ENCODE assay signal across 8 cellular contexts in genomic region chr22:44448271-44448780, GRCh38. TPM values are rescaled to one million over a fixed set of nuclear protein-coding genes. Genes with fewer than 3 reads are reported as not detected.
DNase-seq lines count a peak whose midpoint lies in the region; ATAC-seq, FAIRE-seq and TF ChIP-seq lines count a peak whose summit lies in the region.
"Had no signal": no experiment of that assay in that cellular context is flagged by ENCODE, and none has a peak within 500 bp of the region (broad histone marks: within the 10 kb centered on the region; RNA-seq: fewer than 3 reads in every experiment).

No MANE protein-coding gene starts in this region.

- H3K27ac ChIP-seq in adrenal gland (peak overlapping the region; percentile 59 to 97 (median 84)), keratinocyte (ENCODE audit: control insufficient read depth, insufficient read depth, low read length) (peak overlapping the region; percentile 57), tibial nerve (no peak overlapping the region)

- FAIRE-seq in keratinocyte (lab: Jason Lieb, UNC) = peak; percentile 34
- FAIRE-seq: small intestine had no signal

- peaks cover 3% of the 10 kb centered on the region for H3K36me3 Mint-ChIP-seq in effector memory CD8-positive, alpha-beta T cell (ENCODE audit: insufficient read depth)

- 29 to 54% (median 41%) methylated on average over 6 to 14 of the region's 14 CpGs for WGBS in adrenal gland, 4 donors
- WGBS in tibial nerve, 2 donors = 39 to 49% methylated on average over 11 to 14 of the region's 14 CpGs

- no peaks in the 10 kb centered on the region for H4K20me1 ChIP-seq in keratinocyte (ENCODE audit: control insufficient read depth, extremely low read depth, insufficient read depth, low read length)

- dilution Hi-C loops in keratinocyte (cut with MboI; ENCODE audit: extremely low pct_ligation_motif_present, low sequenced_read_pairs) = no loop called here

- no peaks in the 10 kb centered on the region for H3K4me1 Mint-ChIP-seq in effector memory CD8-positive, alpha-beta T cell (ENCODE audit: low read depth in 2 of 2)

- DNase-seq in HPDE6-E6E7 (ENCODE audit: extremely low spot score) (peak; percentile 29), adrenal gland (peak; percentile 87 to 96 (median 93)), keratinocyte (ENCODE audit: low read depth, low spot score) (peak; percentile 59), tibial nerve (ENCODE audit: low spot score in 2 of 2) (peak; percentile 29 to 54), NCI-H446 treated with DMSO at 0.1 percent for 48 hours (lab: John Stamatoyannopoulos, UW) (no peak), NCI-H1092 (lab: John Stamatoyannopoulos, UW) (no peak)
- DNase-seq in effector memory CD8-positive, alpha-beta T cell = no peak
- DNase-seq: small intestine had no signal

- no peaks in the 10 kb centered on the region for H3K27me3 Mint-ChIP-seq in effector memory CD8-positive, alpha-beta T cell

- peaks cover 0 to 3% of the 10 kb centered on the region in 2 donors for H3K9me3 Mint-ChIP-seq in effector memory CD8-positive, alpha-beta T cell

- H3K79me2 ChIP-seq in keratinocyte (ENCODE audit: control insufficient read depth, insufficient read depth, low read length) = no peaks in the 10 kb centered on the region

- ATAC-seq in effector memory CD8-positive, alpha-beta T cell (replicated peaks) = no peak

- no peak for TF ChIP-seq EP300 in tibial nerve (IDR thresholded peaks at IDR 0.05)

- no peaks in the 10 kb centered on the region for H3K9me1 ChIP-seq in keratinocyte (ENCODE audit: control insufficient read depth, extremely low read depth, insufficient read depth, low read length)

- H3K27me3 ChIP-seq in adrenal gland (no peaks in the 10 kb centered on the region), keratinocyte (ENCODE audit: control insufficient read depth, extremely low read depth, insufficient read depth, low read length) (peaks cover 3% of the 10 kb centered on the region), tibial nerve (no peaks in the 10 kb centered on the region)

- H3K4me3 ChIP-seq in adrenal gland (no peak overlapping the region), keratinocyte (ENCODE audit: control insufficient read depth in 2 of 3, extremely low read depth in 1 of 3, insufficient read depth in 2 of 3, low read depth in 1 of 3, low read length in 3 of 3) (peak overlapping the region in 2 of 3 experiments; percentile 22 to 26), tibial nerve (no peak overlapping the region)

- no peak overlapping the region for H2AFZ ChIP-seq in keratinocyte (ENCODE audit: control insufficient read depth, low read length)

- H3K9ac ChIP-seq in keratinocyte (ENCODE audit: control insufficient read depth, extremely low read depth, insufficient read depth, low read length) = peak overlapping the region; percentile 18

- peak overlapping the region in 1 of 2 donors; percentile 25 for H3K27ac Mint-ChIP-seq in effector memory CD8-positive, alpha-beta T cell

- TF ChIP-seq CTCF in adrenal gland (IDR thresholded peaks at IDR 0.05) (no peak), keratinocyte (optimal IDR thresholded peaks at IDR 0.05 in 1 of 3, IDR thresholded peaks at IDR 0.05 in 1 of 3, conservative IDR thresholded peaks at IDR 0.05 in 1 of 3; ENCODE audit: extremely low read depth in 1 of 3, insufficient read depth in 2 of 3, low read length in 3 of 3) (no peak), tibial nerve (IDR thresholded peaks at IDR 0.05) (no peak)

- H3K4me1 ChIP-seq in adrenal gland (replicated peaks in 1 of 2) (peaks cover 12 to 18% of the 10 kb centered on the region in 2 donors), keratinocyte (ENCODE audit: control insufficient read depth, extremely low read depth, insufficient read depth, low read length) (peaks cover 28% of the 10 kb centered on the region), tibial nerve (peaks cover 0 to 8% (median 0%) of the 10 kb centered on the region in 4 donors)

- TF ChIP-seq POLR2A in adrenal gland (IDR thresholded peaks at IDR 0.05) (peak in 1 of 2 donors; percentile 40), tibial nerve (IDR thresholded peaks at IDR 0.05) (no peak)

- H3K9me3 ChIP-seq in adrenal gland (replicated peaks in 1 of 3) = no peaks in the 10 kb centered on the region
- H3K9me3 ChIP-seq in keratinocyte (ENCODE audit: control insufficient read depth, low read depth, low read length) = peaks cover 2% of the 10 kb centered on the region
- H3K9me3 ChIP-seq in tibial nerve = peaks cover 0 to 13% (median 0%) of the 10 kb centered on the region in 4 donors

- intact Hi-C loops in adrenal gland (cut with DNase I) = no loop called here

- no peak overlapping the region for H3K4me3 Mint-ChIP-seq in effector memory CD8-positive, alpha-beta T cell

- H3K36me3 ChIP-seq in adrenal gland (replicated peaks in 1 of 2) (no peaks in the 10 kb centered on the region), keratinocyte (ENCODE audit: control insufficient read depth in 2 of 2, extremely low read depth in 1 of 2, insufficient read depth in 2 of 2, low read length in 2 of 2) (no peaks in the 10 kb centered on the region), tibial nerve (no peaks in the 10 kb centered on the region)

- H3K4me2 ChIP-seq in keratinocyte (ENCODE audit: control insufficient read depth, extremely low read depth, insufficient read depth, low read depth, low read length) = peak overlapping the region; percentile 52

RNA-seq across cellular contexts. Expression of gene RTL6, which starts 49.7 kb away (rescaled TPM):
- total RNA-seq in adrenal gland = 10 to 100 TPM; 27.2 to 45.4 (median 31.4) TPM
- 10 to 100 TPM in 1 of 3 donors, 1 to 10 TPM in 2; 2.2 to 27.8 (median 6.0) TPM for polyA plus RNA-seq in adrenal gland
- 5.0 to 7.6 TPM (median 6.7 TPM) in 3 replicates for polyA plus RNA-seq in keratinocyte
- polyA plus RNA-seq in keratinocyte (2011; ENCODE audit: low read depth) = 0.91 TPM
- 7.0 and 7.4 TPM in 2 replicates for polyA plus RNA-seq in keratinocyte (2011; cell fraction: cytosol; rRNA removed)
- 8.6 and 8.7 TPM in 2 replicates for polyA plus RNA-seq in keratinocyte (2011; cell fraction: nucleus; rRNA removed)
- 3.5 and 7.6 TPM in 2 replicates for polyA plus RNA-seq in keratinocyte (2012; ENCODE audit: low replicate concordance)
- 13.0 to 21.0 TPM (median 18.0 TPM) in 3 replicates for polyA minus RNA-seq in keratinocyte
- 17.3 TPM for polyA minus RNA-seq in keratinocyte (2011; cell fraction: cytosol; rRNA and poly(A)+ RNA removed)
- polyA minus RNA-seq in keratinocyte (2011; cell fraction: nucleus; rRNA and poly(A)+ RNA removed) = 8.8 and 12.1 TPM in 2 replicates
- 10 to 100 TPM; 23.4 to 29.8 (median 25.8) TPM for total RNA-seq in tibial nerve

Comparison
In these comparisons a context has a peak if more than half of its experiments do, and no peak if none do; other contexts are left out.
1. DNase-seq: peak in HPDE6-E6E7 (single experiment), adrenal gland (7 of 7), keratinocyte (single experiment) and tibial nerve (2 of 2); none in effector memory CD8-positive, alpha-beta T cell (0 of 3), NCI-H446 treated with DMSO at 0.1 percent for 48 hours (single experiment) and NCI-H1092 (single experiment).
2. H3K27ac ChIP-seq: peak in adrenal gland (5 of 5) and keratinocyte (single experiment); none in tibial nerve (0 of 4).
3. H3K4me3 ChIP-seq: peak in keratinocyte (2 of 3); none in adrenal gland (0 of 4) and tibial nerve (0 of 4).